In genomic region chr7:130210181-130210935, GRCh38 we compare ENCODE assay signal across 17 cellular contexts. TPM values are rescaled to one million over a fixed set of nuclear protein-coding genes. Genes with fewer than 3 reads are reported as not detected.
DNase-seq lines count a peak whose midpoint lies in the region; ATAC-seq, FAIRE-seq and TF ChIP-seq lines count a peak whose summit lies in the region.
"Had no signal": no experiment of that assay in that cellular context is flagged by ENCODE, and none has a peak within 500 bp of the region (broad histone marks: within the 10 kb centered on the region; RNA-seq: fewer than 3 reads in every experiment).

No MANE protein-coding gene starts in this region.

- no peaks in the 10 kb centered on the region for H3K9me1 ChIP-seq in keratinocyte (ENCODE audit: control insufficient read depth, extremely low read depth, insufficient read depth, low read length)

- H2AFZ ChIP-seq in SU-DHL-6 (ENCODE audit: low read depth, low read length, severe bottlenecking) (peak overlapping the region; percentile 19), keratinocyte (ENCODE audit: control insufficient read depth, low read length) (no peak overlapping the region)

- H3K36me3 ChIP-seq in SU-DHL-6 (ENCODE audit: low read length): no peaks in the 10 kb centered on the region
- H3K36me3 ChIP-seq in keratinocyte (ENCODE audit: control insufficient read depth in 2 of 2, extremely low read depth in 1 of 2, insufficient read depth in 2 of 2, low read length in 2 of 2): no peaks in the 10 kb centered on the region
- H3K36me3 ChIP-seq: BLaER1 treated with 17β-estradiol and CSF1 and Interleukin-3, amounts not matched to agents 10 nM and 100 nM had no signal

- DNase-seq in AG20443 (ENCODE audit: low spot score): peak; percentile 65
- DNase-seq in LHCN-M2 (ENCODE audit: low read depth): peak; percentile 69
- DNase-seq in keratinocyte (ENCODE audit: low read depth, low spot score): no peak
- DNase-seq in activated naive CD4-positive, alpha-beta T cell (lab: John Stamatoyannopoulos, UW): no peak
- DNase-seq in stimulated activated CD4-positive, alpha-beta T cell treated with anti-CD3 and anti-CD28 coated beads, Interleukin-4, amount 100 ng/mL, for 1 hour: no peak
- DNase-seq: activated CD4-positive, alpha-beta T cell treated with anti-CD3 and anti-CD28 coated beads for 1 hour; body of pancreas; mucosa of descending colon; NCI-H1105; NCI-H82; stimulated activated CD4-positive, alpha-beta T cell treated with anti-CD3 and anti-CD28 coated beads, Interleukin-4, amount 100 ng/mL, for 4 hours; stimulated activated naive CD8-positive, alpha-beta T cell treated with anti-CD3 and anti-CD28 coated beads, Interleukin-15, Interleukin-2, amounts not matched to agents 100 U/mL and 50 U/mL, for 24 hours had no signal

- TF ChIP-seq CTCF in SU-DHL-6 (IDR thresholded peaks at IDR 0.05; ENCODE audit: insufficient read depth, low read length, poor library complexity, severe bottlenecking): no peak
- no peak for TF ChIP-seq CTCF in keratinocyte (optimal IDR thresholded peaks at IDR 0.05 in 1 of 3, IDR thresholded peaks at IDR 0.05 in 1 of 3, conservative IDR thresholded peaks at IDR 0.05 in 1 of 3; ENCODE audit: extremely low read depth in 1 of 3, insufficient read depth in 2 of 3, low read length in 3 of 3)

- H3K4me2 ChIP-seq in SU-DHL-6 (ENCODE audit: low read depth, low read length, poor library complexity, severe bottlenecking) (no peak overlapping the region), keratinocyte (ENCODE audit: control insufficient read depth, extremely low read depth, insufficient read depth, low read depth, low read length) (peak overlapping the region; percentile 27)
- H3K4me2 ChIP-seq: BLaER1 treated with 17β-estradiol and CSF1 and Interleukin-3, amounts not matched to agents 10 nM and 100 nM had no signal

- no peaks in the 10 kb centered on the region for H3K79me2 ChIP-seq in SU-DHL-6 (ENCODE audit: insufficient read depth, low read length)
- H3K79me2 ChIP-seq in keratinocyte (ENCODE audit: control insufficient read depth, insufficient read depth, low read length): no peaks in the 10 kb centered on the region

- no peaks in the 10 kb centered on the region for H3K9me3 ChIP-seq in SU-DHL-6 (ENCODE audit: insufficient read depth, low read length)
- H3K9me3 ChIP-seq in keratinocyte (ENCODE audit: control insufficient read depth, low read depth, low read length): no peaks in the 10 kb centered on the region
- H3K9me3 ChIP-seq: BLaER1 treated with 17β-estradiol and CSF1 and Interleukin-3, amounts not matched to agents 10 nM and 100 nM; body of pancreas; mucosa of descending colon had no signal

- ATAC-seq in HG03342 (IDR thresholded peaks at IDR 0.05; ENCODE audit: unreplicated experiment) (no peak), HG02642 (IDR thresholded peaks at IDR 0.05; ENCODE audit: poor library complexity, unreplicated experiment) (no peak)
- ATAC-seq: body of pancreas; mucosa of descending colon; stimulated activated naive CD8-positive, alpha-beta T cell treated with anti-CD3 and anti-CD28 coated beads, Interleukin-15, Interleukin-2, amounts not matched to agents 100 U/mL and 50 U/mL, for 24 hours had no signal

- H3K4me3 ChIP-seq in SU-DHL-6 (ENCODE audit: insufficient read depth, low read length, poor library complexity, severe bottlenecking) (no peak overlapping the region), keratinocyte (ENCODE audit: control insufficient read depth in 2 of 3, extremely low read depth in 1 of 3, insufficient read depth in 2 of 3, low read depth in 1 of 3, low read length in 3 of 3) (no peak overlapping the region)
- H3K4me3 ChIP-seq: BLaER1 treated with 17β-estradiol and CSF1 and Interleukin-3, amounts not matched to agents 10 nM and 100 nM; body of pancreas; mucosa of descending colon had no signal

- no peak overlapping the region for H3K27ac ChIP-seq in SU-DHL-6 (ENCODE audit: low read depth, low read length)
- no peak overlapping the region for H3K27ac ChIP-seq in keratinocyte (ENCODE audit: control insufficient read depth, insufficient read depth, low read length)
- H3K27ac ChIP-seq: BLaER1 treated with 17β-estradiol and CSF1 and Interleukin-3, amounts not matched to agents 10 nM and 100 nM; body of pancreas had no signal

- no peaks in the 10 kb centered on the region for H3K9me2 ChIP-seq in SU-DHL-6 (replicated peaks; ENCODE audit: insufficient read depth, low read length)

- H3K9ac ChIP-seq in SU-DHL-6 (ENCODE audit: low read length) (no peak overlapping the region), keratinocyte (ENCODE audit: control insufficient read depth, extremely low read depth, insufficient read depth, low read length) (no peak overlapping the region)
- H3K9ac ChIP-seq: BLaER1 treated with 17β-estradiol and CSF1 and Interleukin-3, amounts not matched to agents 10 nM and 100 nM had no signal

- H3K4me1 ChIP-seq in keratinocyte (ENCODE audit: control insufficient read depth, extremely low read depth, insufficient read depth, low read length): peaks cover 7% of the 10 kb centered on the region

- H3F3A ChIP-seq in SU-DHL-6 (ENCODE audit: insufficient read depth): peaks cover 2% of the 10 kb centered on the region; the same call in 1 of the 2 replicates

- H4K20me1 ChIP-seq in SU-DHL-6 (ENCODE audit: low read depth, low read length) (no peaks in the 10 kb centered on the region), keratinocyte (ENCODE audit: control insufficient read depth, extremely low read depth, insufficient read depth, low read length) (no peaks in the 10 kb centered on the region)
- H4K20me1 ChIP-seq: BLaER1 treated with 17β-estradiol and CSF1 and Interleukin-3, amounts not matched to agents 10 nM and 100 nM had no signal

- dilution Hi-C loops in keratinocyte (cut with MboI; ENCODE audit: extremely low pct_ligation_motif_present, low sequenced_read_pairs): no loop called here

- no peak for FAIRE-seq in keratinocyte (lab: Jason Lieb, UNC)

- H3K27me3 ChIP-seq in SU-DHL-6 (ENCODE audit: low read length) (no peaks in the 10 kb centered on the region), keratinocyte (ENCODE audit: control insufficient read depth, extremely low read depth, insufficient read depth, low read length) (no peaks in the 10 kb centered on the region)
- H3K27me3 ChIP-seq: BLaER1 treated with 17β-estradiol and CSF1 and Interleukin-3, amounts not matched to agents 10 nM and 100 nM; body of pancreas had no signal

RNA-seq across cellular contexts. Expression of gene SSMEM1, which starts 2.7 kb away (rescaled TPM):
- 0.11 and 0.13 TPM in 2 replicates for total RNA-seq in LHCN-M2 (2014; rRNA removed)
- not detected for polyA plus RNA-seq in LHCN-M2 (2012)
- polyA plus RNA-seq in keratinocyte: not detected in 3 replicates
- not detected for polyA plus RNA-seq in keratinocyte (2011; ENCODE audit: low read depth)
- not detected in 2 replicates for polyA plus RNA-seq in keratinocyte (2011; cell fraction: cytosol; rRNA removed)
- polyA plus RNA-seq in keratinocyte (2011; cell fraction: nucleus; rRNA removed): not detected in 2 replicates
- polyA plus RNA-seq in keratinocyte (2012; ENCODE audit: low replicate concordance): not detected in 2 replicates
- polyA minus RNA-seq in keratinocyte: not detected in 3 replicates
- polyA minus RNA-seq in keratinocyte (2011; cell fraction: cytosol; rRNA and poly(A)+ RNA removed): not detected
- not detected in 2 replicates for polyA minus RNA-seq in keratinocyte (2011; cell fraction: nucleus; rRNA and poly(A)+ RNA removed)
- total RNA-seq: activated T-helper 1 cell treated with anti-CD3 and anti-CD28 coated beads, Interleukin-12 subunit alpha, Interleukin-12 subunit beta, Interleukin-2, Interleukin-4 antibody, amounts not matched to agents 30 ng/mL and 10 ng/mL and 1 ng/mL, durations not matched to agents 14 hours and 24 hours and 36 hours; body of pancreas; mucosa of descending colon had no signal

RNA-seq across cellular contexts. Expression of gene TMEM209, which starts 5.2 kb away (rescaled TPM):
- total RNA-seq in LHCN-M2 (2014; rRNA removed): 23.5 and 24.6 TPM in 2 replicates
- polyA plus RNA-seq in LHCN-M2 (2012): 7.1 TPM
- 15.3 to 25.9 TPM (median 20.0 TPM) in 3 replicates for polyA plus RNA-seq in keratinocyte
- polyA plus RNA-seq in keratinocyte (2011; ENCODE audit: low read depth): 5.2 TPM
- polyA plus RNA-seq in keratinocyte (2011; cell fraction: cytosol; rRNA removed): 7.0 and 12.6 TPM in 2 replicates
- polyA plus RNA-seq in keratinocyte (2011; cell fraction: nucleus; rRNA removed): 28.7 and 32.8 TPM in 2 replicates
- 10.4 and 13.3 TPM in 2 replicates for polyA plus RNA-seq in keratinocyte (2012; ENCODE audit: low replicate concordance)
- polyA minus RNA-seq in keratinocyte: 28.3 to 43.5 TPM (median 32.7 TPM) in 3 replicates
- polyA minus RNA-seq in keratinocyte (2011; cell fraction: cytosol; rRNA and poly(A)+ RNA removed): 13.2 TPM
- 24.9 and 35.8 TPM in 2 replicates for polyA minus RNA-seq in keratinocyte (2011; cell fraction: nucleus; rRNA and poly(A)+ RNA removed)

RNA-seq across cellular contexts. Expression of gene CPA2, which starts 56.3 kb away (rescaled TPM):
- total RNA-seq in LHCN-M2 (2014; rRNA removed): not detected in 2 replicates
- not detected for polyA plus RNA-seq in LHCN-M2 (2012)
- 0.33 to 0.41 TPM (median 0.36 TPM) in 3 replicates for polyA plus RNA-seq in keratinocyte
- not detected for polyA plus RNA-seq in keratinocyte (2011; ENCODE audit: low read depth)
- polyA plus RNA-seq in keratinocyte (2011; cell fraction: cytosol; rRNA removed): 0.34 and 0.52 TPM in 2 replicates
- 0.08 and 0.27 TPM in 2 replicates for polyA plus RNA-seq in keratinocyte (2011; cell fraction: nucleus; rRNA removed)
- 0.20 and 0.37 TPM in 2 replicates for polyA plus RNA-seq in keratinocyte (2012; ENCODE audit: low replicate concordance)
- 0.26 TPM in 1 of 3 replicates, not detected in the others for polyA minus RNA-seq in keratinocyte
- polyA minus RNA-seq in keratinocyte (2011; cell fraction: cytosol; rRNA and poly(A)+ RNA removed): not detected
- not detected in 2 replicates for polyA minus RNA-seq in keratinocyte (2011; cell fraction: nucleus; rRNA and poly(A)+ RNA removed)
- total RNA-seq: activated T-helper 1 cell treated with anti-CD3 and anti-CD28 coated beads, Interleukin-12 subunit alpha, Interleukin-12 subunit beta, Interleukin-2, Interleukin-4 antibody, amounts not matched to agents 30 ng/mL and 10 ng/mL and 1 ng/mL, durations not matched to agents 14 hours and 24 hours and 36 hours had no signal

Comparison
In these comparisons a context has a peak if more than half of its experiments do, and no peak if none do; other contexts are left out.
1. DNase-seq: peak in AG20443 (single experiment) and LHCN-M2 (single experiment); none in keratinocyte (single experiment), activated naive CD4-positive, alpha-beta T cell (0 of 4) and stimulated activated CD4-positive, alpha-beta T cell treated with anti-CD3 and anti-CD28 coated beads, Interleukin-4, amount 100 ng/mL, for 1 hour (single experiment).